In genomic region chr12:4866288-4866687, GRCh38 we compare ENCODE assay signal across 25 cellular contexts. TPM values are rescaled to one million over a fixed set of nuclear protein-coding genes. Genes with fewer than 3 reads are reported as not detected.
"Had no signal": no experiment of that assay in that cellular context is flagged by ENCODE, and none has a peak within 500 bp of the region (broad histone marks: within the 10 kb centered on the region; RNA-seq: fewer than 3 reads in every experiment).

No MANE protein-coding gene starts in this region.

- H3K4me3 Mint-ChIP-seq: activated B cell treated with CpG ODN at 0.5 μM for 24 hours; activated naive CD4-positive, alpha-beta T cell treated with anti-CD3 and anti-CD28 coated beads for 36 hours; activated naive CD8-positive, alpha-beta T cell treated with anti-CD3 and anti-CD28 coated beads, Interleukin-2, amount 10 ng/mL, durations not matched to agents 7 days and 5 days; central memory CD8-positive, alpha-beta T cell; memory B cell; nephron progenitor cell; stimulated activated naive B cell treated with anti-CD40 and anti-IgM and Interleukin-4, amounts not matched to agents 10 μg/mL and 1 μg/mL and 100 μg/mL, for 72 hours; T-helper 17 cell; type B pancreatic cell had no signal

- H3K36me3 Mint-ChIP-seq: activated naive CD8-positive, alpha-beta T cell treated with anti-CD3 and anti-CD28 coated beads, Interleukin-2, amount 10 ng/mL, durations not matched to agents 7 days and 5 days; memory B cell; stimulated activated naive B cell treated with anti-CD40 and anti-IgM and Interleukin-4, amounts not matched to agents 10 μg/mL and 1 μg/mL and 100 μg/mL, for 72 hours; type B pancreatic cell had no signal

- H3K27ac ChIP-seq: breast epithelium, thoracic aorta had no signal

- DNase-seq: activated B cell treated with CpG ODN at 0.5 μM for 24 hours; activated CD4-positive, alpha-beta T cell treated with anti-CD3 and anti-CD28 coated beads for 4 hours; activated CD4-positive, alpha-beta T cell treated with anti-CD3 and anti-CD28 coated beads, Interleukin-2, amount 50 U/mL, for 48 hours; activated naive CD4-positive, alpha-beta T cell treated with anti-CD3 and anti-CD28 coated beads for 36 hours; activated naive CD8-positive, alpha-beta T cell treated with anti-CD3 and anti-CD28 coated beads, Interleukin-2, amount 10 ng/mL, durations not matched to agents 7 days and 5 days; activated T-cell treated with anti-CD3 and anti-CD28 coated beads, Interleukin-2, amount 50 U/mL, for 48 hours; amniotic stem cell; effector memory CD4-positive, alpha-beta T cell; hypothalamus; nephron progenitor cell; posterior cingulate gyrus; stimulated activated CD4-positive, alpha-beta T cell treated with anti-CD3 and anti-CD28 coated beads, Interleukin-2, amount 100 ng/mL, for 48 hours; stimulated activated CD8-positive, alpha-beta memory T cell treated with anti-CD3 and anti-CD28 coated beads, Interleukin-4, amount 100 ng/mL, for 48 hours; stimulated activated naive B cell treated with anti-CD40 and anti-IgM and Interleukin-4, amounts not matched to agents 10 μg/mL and 1 μg/mL and 100 μg/mL, for 72 hours; T-helper 17 cell had no signal

- H3K36me3 ChIP-seq: breast epithelium, thoracic aorta had no signal

- FAIRE-seq: colon, frontal cortex had no signal

- H3K9me3 Mint-ChIP-seq: activated B cell treated with CpG ODN at 0.5 μM for 24 hours; activated naive CD4-positive, alpha-beta T cell treated with anti-CD3 and anti-CD28 coated beads for 36 hours; activated naive CD8-positive, alpha-beta T cell treated with anti-CD3 and anti-CD28 coated beads, Interleukin-2, amount 10 ng/mL, durations not matched to agents 7 days and 5 days; central memory CD8-positive, alpha-beta T cell; memory B cell; nephron progenitor cell; stimulated activated naive B cell treated with anti-CD40 and anti-IgM and Interleukin-4, amounts not matched to agents 10 μg/mL and 1 μg/mL and 100 μg/mL, for 72 hours; type B pancreatic cell had no signal

- H3K27ac Mint-ChIP-seq: activated B cell treated with CpG ODN at 0.5 μM for 24 hours; activated naive CD4-positive, alpha-beta T cell treated with anti-CD3 and anti-CD28 coated beads for 36 hours; activated naive CD8-positive, alpha-beta T cell treated with anti-CD3 and anti-CD28 coated beads, Interleukin-2, amount 10 ng/mL, durations not matched to agents 7 days and 5 days; memory B cell; nephron progenitor cell; stimulated activated naive B cell treated with anti-CD40 and anti-IgM and Interleukin-4, amounts not matched to agents 10 μg/mL and 1 μg/mL and 100 μg/mL, for 72 hours; T-helper 17 cell; type B pancreatic cell had no signal

- H3K9me3 ChIP-seq: breast epithelium, thoracic aorta had no signal

- H3K4me3 ChIP-seq: breast epithelium, thoracic aorta had no signal

- H3K4me1 ChIP-seq: breast epithelium had no signal

- ATAC-seq: stimulated activated naive B cell treated with anti-CD40 and anti-IgM and Interleukin-4, amounts not matched to agents 10 μg/mL and 1 μg/mL and 100 μg/mL, for 72 hours; T-helper 17 cell had no signal

- H3K4me1 Mint-ChIP-seq: activated B cell treated with CpG ODN at 0.5 μM for 24 hours; activated naive CD8-positive, alpha-beta T cell treated with anti-CD3 and anti-CD28 coated beads, Interleukin-2, amount 10 ng/mL, durations not matched to agents 7 days and 5 days; central memory CD8-positive, alpha-beta T cell; memory B cell; nephron progenitor cell; T-helper 17 cell had no signal

RNA-seq across cellular contexts. Expression of gene KCNA1, which starts 43.4 kb away (rescaled TPM):
- total RNA-seq: activated CD8-positive, alpha-beta memory T cell treated with anti-CD3 and anti-CD28 coated beads for 36 hours; activated naive CD8-positive, alpha-beta T cell treated with anti-CD3 and anti-CD28 coated beads, Interleukin-2, amount 10 ng/mL, durations not matched to agents 7 days and 5 days; renal cortical epithelial cell; T-helper 17 cell had no signal
- polyA plus RNA-seq: esophagus had no signal
